8 cellular contexts compared by ENCODE assay signal in the genomic region with DNA sequence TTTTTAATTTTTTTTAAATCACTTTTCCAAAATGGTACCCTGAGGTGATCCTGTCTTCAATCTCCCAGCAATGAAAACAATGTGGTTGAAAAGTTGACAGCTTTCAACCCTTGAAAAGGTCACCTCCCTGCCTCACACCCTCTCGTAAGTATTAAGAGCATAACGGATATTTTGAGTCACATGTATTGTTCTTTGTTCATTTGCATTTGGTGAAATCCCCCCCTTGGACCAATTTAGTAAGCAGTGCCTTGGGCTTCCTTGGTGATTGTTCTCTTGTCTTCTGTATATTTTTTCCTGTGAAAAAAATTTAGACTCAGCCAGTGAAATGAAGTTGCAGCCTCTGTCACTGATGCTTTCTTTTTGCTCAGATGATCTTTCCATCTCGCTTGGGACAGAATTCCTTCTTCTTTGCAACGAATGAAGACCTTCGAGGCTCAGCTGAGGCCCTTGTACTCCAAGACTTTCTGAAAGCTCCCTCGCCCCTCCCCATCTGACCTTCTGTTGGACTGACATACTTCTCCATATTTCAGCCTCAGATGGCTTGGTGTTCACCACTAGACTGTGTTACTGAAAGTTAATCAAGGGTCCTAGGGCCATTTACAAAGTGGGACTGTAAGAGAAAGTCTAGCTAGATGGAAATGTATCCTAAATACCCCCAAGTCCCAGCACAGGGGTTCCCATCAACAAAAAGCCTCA.
DNase-seq lines count a peak whose midpoint lies in the region; ATAC-seq and FAIRE-seq lines count a peak whose summit lies in the region.

No MANE protein-coding gene starts in this region.

- H3K27ac ChIP-seq in mesodermal cell (ENCODE audit: low read depth, low read length, severe bottlenecking), result peak overlapping the region; percentile 81

- DNase-seq in activated CD4-positive, alpha-beta T cell treated with anti-CD3 and anti-CD28 coated beads, Interleukin-2, amount 50 U/mL, for 1 hour, result peak; percentile 22
- no peak for DNase-seq in anterior cingulate cortex (lab: John Stamatoyannopoulos, UW)
- DNase-seq in RCC 7860 (ENCODE audit: low spot score), result no peak
- no peak for DNase-seq in SK-N-DZ (ENCODE audit: low spot score)
- DNase-seq in kidney tubule cell (ENCODE audit: low spot score), result no peak

- no peaks in the 10 kb centered on the region for H3K36me3 ChIP-seq in mesodermal cell (ENCODE audit: control insufficient read depth, insufficient read depth, low read length)

- H3K4me1 ChIP-seq in mesodermal cell (ENCODE audit: control insufficient read depth, insufficient read depth, low read length, poor library complexity, severe bottlenecking), result peaks cover 31% of the 10 kb centered on the region

- FAIRE-seq in RCC 7860 (lab: Jason Lieb, UNC), result no peak

- no peak overlapping the region for H3K4me3 ChIP-seq in mesodermal cell (ENCODE audit: extremely low read depth, insufficient read depth, low read length, poor library complexity, severe bottlenecking)

- no peaks in the 10 kb centered on the region for H3K9me3 ChIP-seq in mesodermal cell (ENCODE audit: control insufficient read depth, low read length)

- 84 to 93% methylated on average over 3 to 4 of the region's 6 CpGs for WGBS in mesodermal cell (ENCODE audit: insufficient coverage in 2 of 2), 2 experiments

- ATAC-seq in GM18867 (IDR thresholded peaks at IDR 0.05; ENCODE audit: unreplicated experiment) (peak; percentile 24), HG02759 (IDR thresholded peaks at IDR 0.05; ENCODE audit: unreplicated experiment) (peak; percentile 24)
